Comparison of ENCODE assay signal across 19 cellular contexts in genomic region chr9:994005-994404, GRCh38. TPM values are rescaled to one million over a fixed set of nuclear protein-coding genes. Genes with fewer than 3 reads are reported as not detected.
DNase-seq lines count a peak whose midpoint lies in the region; ATAC-seq and TF ChIP-seq lines count a peak whose summit lies in the region.
"Had no signal": no experiment of that assay in that cellular context is flagged by ENCODE, and none has a peak within 500 bp of the region (broad histone marks: within the 10 kb centered on the region; RNA-seq: fewer than 3 reads in every experiment).

No MANE protein-coding gene starts in this region.

- no peaks in the 10 kb centered on the region for H3K9me3 Mint-ChIP-seq in activated naive CD8-positive, alpha-beta T cell treated with anti-CD3 and anti-CD28 coated beads, Interleukin-2, amount 10 ng/mL, durations not matched to agents 7 days and 5 days
- no peaks in the 10 kb centered on the region for H3K9me3 Mint-ChIP-seq in activated naive CD8-positive, alpha-beta T cell treated with anti-CD3 and anti-CD28 coated beads, Interleukin-2, amount 50 U/mL, for 24 hours
- H3K9me3 Mint-ChIP-seq: activated T-cell treated with anti-CD3 and anti-CD28 coated beads, Interleukin-2, amount 50 U/mL, for 4 hours had no signal

- H3K4me3 Mint-ChIP-seq in activated naive CD8-positive, alpha-beta T cell treated with anti-CD3 and anti-CD28 coated beads, Interleukin-2, amount 10 ng/mL, durations not matched to agents 7 days and 5 days: no peak overlapping the region
- no peak overlapping the region for H3K4me3 Mint-ChIP-seq in activated naive CD8-positive, alpha-beta T cell treated with anti-CD3 and anti-CD28 coated beads, Interleukin-2, amount 50 U/mL, for 24 hours
- H3K4me3 Mint-ChIP-seq: activated T-cell treated with anti-CD3 and anti-CD28 coated beads, Interleukin-2, amount 50 U/mL, for 4 hours; neural progenitor cell had no signal

- H3K9me3 ChIP-seq in subcutaneous abdominal adipose tissue (ENCODE audit: control insufficient read depth in 5 of 5, low read length in 5 of 5): peaks cover 0 to 5% (median 0%) of the 10 kb centered on the region in 5 donors

- ATAC-seq in activated naive CD8-positive, alpha-beta T cell treated with anti-CD3 and anti-CD28 coated beads, Interleukin-2, amount 10 ng/mL, durations not matched to agents 7 days and 5 days (ENCODE audit: low read depth): peak; percentile 50
- ATAC-seq in activated naive CD8-positive, alpha-beta T cell treated with anti-CD3 and anti-CD28 coated beads, Interleukin-2, amount 50 U/mL, for 24 hours: no peak
- ATAC-seq in HG02885 (IDR thresholded peaks at IDR 0.05; ENCODE audit: poor library complexity, unreplicated experiment): peak; percentile 57
- ATAC-seq: activated T-cell treated with anti-CD3 and anti-CD28 coated beads, Interleukin-2, amount 50 U/mL, for 4 hours; heart left ventricle; left ventricle myocardium superior; Right ventricle myocardium inferior had no signal

- H3K36me3 ChIP-seq in subcutaneous abdominal adipose tissue (ENCODE audit: control insufficient read depth in 5 of 5, insufficient read depth in 5 of 5, low read length in 5 of 5) (peaks cover 0 to 9% (median 6%) of the 10 kb centered on the region in 5 donors), brain microvascular endothelial cell (replicated peaks) (no peaks in the 10 kb centered on the region)
- H3K36me3 ChIP-seq: heart left ventricle, neural progenitor cell had no signal

- H3K9ac ChIP-seq in subcutaneous abdominal adipose tissue (ENCODE audit: low read length in 5 of 5): no peak overlapping the region
- H3K9ac ChIP-seq: neural progenitor cell had no signal

- no peak for DNase-seq in activated naive CD8-positive, alpha-beta T cell treated with anti-CD3 and anti-CD28 coated beads, Interleukin-2, amount 10 ng/mL, durations not matched to agents 7 days and 5 days
- no peak for DNase-seq in activated naive CD8-positive, alpha-beta T cell treated with anti-CD3 and anti-CD28 coated beads, Interleukin-2, amount 50 U/mL, for 24 hours
- peak; percentile 87 for DNase-seq in MV-4-11 (lab: John Stamatoyannopoulos, UW)
- no peak for DNase-seq in brain microvascular endothelial cell
- DNase-seq in kidney glomerular epithelial cell (lab: John Stamatoyannopoulos, UW): no peak
- DNase-seq in SHP77 treated with DMSO at 0.1 percent for 48 hours (lab: John Stamatoyannopoulos, UW): no peak
- DNase-seq: activated T-cell treated with anti-CD3 and anti-CD28 coated beads, Interleukin-2, amount 50 U/mL, for 4 hours; DMS53; heart left ventricle; left ventricle myocardium superior; NCI-H1105; NCI-H510A treated with DMSO at 0.1 percent for 48 hours had no signal

- peaks cover 7% of the 10 kb centered on the region for H3K4me1 Mint-ChIP-seq in activated naive CD8-positive, alpha-beta T cell treated with anti-CD3 and anti-CD28 coated beads, Interleukin-2, amount 10 ng/mL, durations not matched to agents 7 days and 5 days
- peaks cover 4% of the 10 kb centered on the region for H3K4me1 Mint-ChIP-seq in activated naive CD8-positive, alpha-beta T cell treated with anti-CD3 and anti-CD28 coated beads, Interleukin-2, amount 50 U/mL, for 24 hours
- H3K4me1 Mint-ChIP-seq: neural progenitor cell had no signal

- POLR2A ChIA-PET in activated naive CD8-positive, alpha-beta T cell treated with anti-CD3 and anti-CD28 coated beads, Interleukin-2, amount 10 ng/mL, durations not matched to agents 7 days and 5 days (lab: Charles Lee): no interaction called here

- TF ChIP-seq CTCF in brain microvascular endothelial cell (IDR thresholded peaks at IDR 0.05; ENCODE audit: low read depth, low read length, missing control alignments): no peak

- peaks cover 30% of the 10 kb centered on the region for H3K27me3 Mint-ChIP-seq in activated naive CD8-positive, alpha-beta T cell treated with anti-CD3 and anti-CD28 coated beads, Interleukin-2, amount 10 ng/mL, durations not matched to agents 7 days and 5 days
- peaks cover 29% of the 10 kb centered on the region for H3K27me3 Mint-ChIP-seq in activated naive CD8-positive, alpha-beta T cell treated with anti-CD3 and anti-CD28 coated beads, Interleukin-2, amount 50 U/mL, for 24 hours

- no peak overlapping the region for H3K4me3 ChIP-seq in subcutaneous abdominal adipose tissue (ENCODE audit: low read depth in 1 of 5, low read length in 5 of 5)
- H3K4me3 ChIP-seq in brain microvascular endothelial cell (ENCODE audit: low read depth, low read length): no peak overlapping the region
- H3K4me3 ChIP-seq: heart left ventricle, neural progenitor cell had no signal

- peaks cover 0 to 14% (median 5%) of the 10 kb centered on the region in 5 donors for H3K27me3 ChIP-seq in subcutaneous abdominal adipose tissue (ENCODE audit: control insufficient read depth in 5 of 5, insufficient read depth in 4 of 5, low read length in 5 of 5)
- no peaks in the 10 kb centered on the region for H3K27me3 ChIP-seq in brain microvascular endothelial cell (replicated peaks)

- no peak overlapping the region for H3K27ac Mint-ChIP-seq in activated naive CD8-positive, alpha-beta T cell treated with anti-CD3 and anti-CD28 coated beads, Interleukin-2, amount 10 ng/mL, durations not matched to agents 7 days and 5 days
- H3K27ac Mint-ChIP-seq in activated naive CD8-positive, alpha-beta T cell treated with anti-CD3 and anti-CD28 coated beads, Interleukin-2, amount 50 U/mL, for 24 hours: no peak overlapping the region
- H3K27ac Mint-ChIP-seq: neural progenitor cell had no signal

- no peaks in the 10 kb centered on the region for H3K36me3 Mint-ChIP-seq in activated naive CD8-positive, alpha-beta T cell treated with anti-CD3 and anti-CD28 coated beads, Interleukin-2, amount 10 ng/mL, durations not matched to agents 7 days and 5 days
- H3K36me3 Mint-ChIP-seq in activated naive CD8-positive, alpha-beta T cell treated with anti-CD3 and anti-CD28 coated beads, Interleukin-2, amount 50 U/mL, for 24 hours (ENCODE audit: low read depth): no peaks in the 10 kb centered on the region

- peak overlapping the region; percentile 19 for H3K27ac ChIP-seq in subcutaneous abdominal adipose tissue (ENCODE audit: low read depth, low read length)
- H3K27ac ChIP-seq in brain microvascular endothelial cell: no peak overlapping the region
- H3K27ac ChIP-seq: heart left ventricle, neural progenitor cell had no signal

- in situ Hi-C loops in brain microvascular endothelial cell (cut with HindIII; ENCODE audit: low pct_ligation_motif_present, low sequenced_read_pairs): no loop called here

- H3K4me1 ChIP-seq in subcutaneous abdominal adipose tissue (ENCODE audit: control insufficient read depth in 5 of 5, insufficient read depth in 5 of 5, low read length in 5 of 5): peaks cover 0 to 15% (median 11%) of the 10 kb centered on the region in 5 donors
- H3K4me1 ChIP-seq: neural progenitor cell had no signal

RNA-seq across cellular contexts. Expression of gene DMRT3, which starts 17.6 kb away (rescaled TPM):
- not detected for total RNA-seq in activated naive CD8-positive, alpha-beta T cell treated with anti-CD3 and anti-CD28 coated beads, Interleukin-2, amount 10 ng/mL, durations not matched to agents 7 days and 5 days
- total RNA-seq: activated T-cell treated with anti-CD3 and anti-CD28 coated beads, Interleukin-2, amount 50 U/mL, for 4 hours; endothelial cell of umbilical vein; H4; left ventricle myocardium superior; Right ventricle myocardium inferior; urinary bladder had no signal

RNA-seq across cellular contexts. Expression of gene DMRT2, which starts 56.2 kb away (rescaled TPM):
- total RNA-seq in activated naive CD8-positive, alpha-beta T cell treated with anti-CD3 and anti-CD28 coated beads, Interleukin-2, amount 10 ng/mL, durations not matched to agents 7 days and 5 days: not detected
- total RNA-seq: activated T-cell treated with anti-CD3 and anti-CD28 coated beads, Interleukin-2, amount 50 U/mL, for 4 hours; endothelial cell of umbilical vein; Right ventricle myocardium inferior had no signal
